Comparison of ENCODE assay signal across 30 cellular contexts in the genomic region with DNA sequence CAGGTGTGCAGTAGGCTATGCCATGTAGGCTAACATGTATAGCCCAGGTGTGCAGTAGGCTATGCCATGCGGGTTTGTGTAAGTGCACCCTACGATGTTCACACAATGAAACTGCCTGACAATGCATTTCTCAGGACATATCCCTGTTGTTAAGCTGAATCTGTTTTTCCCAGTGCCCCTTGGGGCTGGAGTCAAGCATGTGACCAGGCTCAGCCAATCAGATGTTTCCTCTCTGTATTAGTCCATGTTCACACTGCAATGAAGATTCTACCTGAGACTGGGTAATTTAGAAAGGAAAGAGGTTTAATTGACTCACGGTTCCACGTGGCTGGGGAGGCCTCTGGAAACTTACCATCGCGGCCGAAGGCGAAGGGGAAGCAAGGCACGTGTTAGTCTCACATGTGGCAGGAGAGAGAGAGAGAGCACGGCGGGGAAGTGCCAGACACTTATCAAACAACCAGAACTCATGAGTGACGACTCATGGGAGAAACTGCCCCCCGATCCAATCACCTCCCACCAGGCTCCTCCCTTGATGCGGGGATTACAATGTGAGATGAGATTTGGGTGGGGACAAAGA. TPM values are rescaled to one million over a fixed set of nuclear protein-coding genes. Genes with fewer than 3 reads are reported as not detected.
"Had no signal": no experiment of that assay in that cellular context is flagged by ENCODE, and none has a peak within 500 bp of the region (broad histone marks: within the 10 kb centered on the region; RNA-seq: fewer than 3 reads in every experiment).

No MANE protein-coding gene starts in this region.

- H3K27ac ChIP-seq: breast epithelium, esophagus squamous epithelium, left lung, neutrophil, ovary, prostate gland, suprapubic skin, tibial nerve, WERI-Rb-1 had no signal

- DNase-seq: activated CD4-positive, alpha-beta memory T cell treated with anti-CD3 and anti-CD28 coated beads for 36 hours; activated CD4-positive, alpha-beta T cell treated with anti-CD3 and anti-CD28 coated beads, Interleukin-2, amount 10 ng/mL, durations not matched to agents 24 days and 14 days; activated CD4-positive, CD25-positive, alpha-beta regulatory T cell treated with anti-CD3 and anti-CD28 coated beads, Interleukin-2, amount 50 U/mL, for 72 hours; activated CD8-positive, alpha-beta memory T cell treated with anti-CD3 and anti-CD28 coated beads, Interleukin-2, amount 50 U/mL, for 4 hours; activated T-cell treated with anti-CD3 and anti-CD28 coated beads, Interleukin-2, amount 50 U/mL, for 1 hour; amniotic stem cell; dermis blood vessel endothelial cell; effector CD4-positive, alpha-beta T cell; esophagus squamous epithelium; left lung; ovary; retina; stimulated activated CD4-positive, alpha-beta T cell treated with anti-CD3 and anti-CD28 coated beads, Interleukin-15, amount 100 ng/mL, for 24 hours; stimulated activated CD4-positive, alpha-beta T cell treated with anti-CD3 and anti-CD28 coated beads, Interleukin-2, amount 100 ng/mL, for 24 hours; stimulated activated naive CD4-positive, alpha-beta T cell; T-helper 17 cell; T1000; WERI-Rb-1 had no signal

- H3K27me3 ChIP-seq: neutrophil, ovary, suprapubic skin had no signal

- H3K9me3 Mint-ChIP-seq: activated CD4-positive, alpha-beta memory T cell treated with anti-CD3 and anti-CD28 coated beads for 36 hours; activated CD4-positive, alpha-beta T cell treated with anti-CD3 and anti-CD28 coated beads, Interleukin-2, amount 10 ng/mL, durations not matched to agents 24 days and 14 days; central memory CD8-positive, alpha-beta T cell; nephron had no signal

- H3K9me3 ChIP-seq: breast epithelium, esophagus squamous epithelium, left lung, neutrophil, ovary, prostate gland, suprapubic skin had no signal

- H3K27me3 Mint-ChIP-seq: activated naive CD8-positive, alpha-beta T cell had no signal

- H3K4me1 ChIP-seq: breast epithelium, esophagus squamous epithelium, left lung, prostate gland, suprapubic skin had no signal

- H3K27ac Mint-ChIP-seq: activated CD4-positive, alpha-beta memory T cell treated with anti-CD3 and anti-CD28 coated beads for 36 hours; activated CD4-positive, alpha-beta T cell treated with anti-CD3 and anti-CD28 coated beads, Interleukin-2, amount 10 ng/mL, durations not matched to agents 24 days and 14 days; activated naive CD8-positive, alpha-beta T cell; T-helper 17 cell had no signal

- H3K36me3 ChIP-seq: breast epithelium, esophagus squamous epithelium, left lung, neutrophil, ovary, prostate gland, suprapubic skin, tibial nerve, WERI-Rb-1 had no signal

- ATAC-seq: left lung, T-helper 17 cell had no signal

- FAIRE-seq: colon, frontal cortex had no signal

- H3K4me3 Mint-ChIP-seq: activated CD4-positive, alpha-beta memory T cell treated with anti-CD3 and anti-CD28 coated beads for 36 hours; activated CD4-positive, alpha-beta T cell treated with anti-CD3 and anti-CD28 coated beads, Interleukin-2, amount 10 ng/mL, durations not matched to agents 24 days and 14 days; activated naive CD8-positive, alpha-beta T cell; central memory CD8-positive, alpha-beta T cell; nephron; T-helper 17 cell had no signal

- H3K4me3 ChIP-seq: breast epithelium, esophagus squamous epithelium, left lung, ovary, prostate gland, smooth muscle cell, suprapubic skin, tibial nerve had no signal

- H3K36me3 Mint-ChIP-seq: activated CD4-positive, alpha-beta memory T cell treated with anti-CD3 and anti-CD28 coated beads for 36 hours; activated naive CD8-positive, alpha-beta T cell had no signal

RNA-seq across cellular contexts. Expression of gene GPR55, which starts 36.1 kb away (rescaled TPM):
- total RNA-seq: dermis blood vessel endothelial cell, frontal cortex, lung microvascular endothelial cell, smooth muscle cell had no signal
- polyA plus RNA-seq: smooth muscle cell had no signal
